8 cellular contexts compared by ENCODE assay signal in the genomic region with DNA sequence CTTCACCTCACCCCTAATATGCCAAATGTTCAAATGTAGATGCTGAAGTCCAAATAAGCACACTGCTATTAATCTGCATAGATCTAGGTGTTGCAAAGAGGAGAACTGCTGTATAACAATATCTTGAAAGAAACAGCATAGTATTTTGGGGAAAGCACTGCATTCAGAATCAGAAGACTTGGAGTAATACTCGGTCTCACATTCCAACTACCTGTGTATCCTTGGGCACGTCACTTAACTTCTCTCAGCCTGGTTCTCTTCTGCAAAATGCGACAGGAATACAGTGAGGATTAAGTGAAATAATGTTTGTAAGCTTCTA. TPM values are rescaled to one million over a fixed set of nuclear protein-coding genes. Genes with fewer than 3 reads are reported as not detected.
DNase-seq lines count a peak whose midpoint lies in the region; ATAC-seq and TF ChIP-seq lines count a peak whose summit lies in the region.

No MANE protein-coding gene starts in this region.

- no peak for TF ChIP-seq EP300 in SK-N-SH (IDR thresholded peaks at IDR 0.05; ENCODE audit: borderline replicate concordance in 1 of 2, low read depth in 1 of 2, low read length in 1 of 2)

- H3K4me2 ChIP-seq in GM23248 (ENCODE audit: unreplicated experiment) (peak overlapping the region; percentile 96), SK-N-SH (peak overlapping the region; percentile 83)

- H3K4me1 Mint-ChIP-seq in glutamatergic neuron (ENCODE audit: low read depth, unreplicated experiment), result peaks cover 7% of the 10 kb centered on the region
- peaks cover 32% of the 10 kb centered on the region for H3K4me1 Mint-ChIP-seq in stimulated activated effector memory CD8-positive, alpha-beta T cell treated with anti-CD3 and anti-CD28 coated beads, Interleukin-12 subunit alpha, Interleukin-12 subunit beta, amount 100 ng/mL, for 72 hours

- peak overlapping the region; percentile 89 for H3K4me3 ChIP-seq in GM23248
- H3K4me3 ChIP-seq in SK-N-SH (ENCODE audit: low read depth in 2 of 2, low read length in 1 of 2), result peak overlapping the region; percentile 90 to 91

- H4K20me1 ChIP-seq in GM23248 (ENCODE audit: insufficient read depth) (no peaks in the 10 kb centered on the region), SK-N-SH (ENCODE audit: insufficient read depth) (0 out of 2 replicates have a peak, but pooled peaks cover 4% of the 10 kb centered on the region)

- H3K36me3 ChIP-seq in GM23248 (ENCODE audit: low read depth), result no peaks in the 10 kb centered on the region
- peaks cover 0 to 10% of the 10 kb centered on the region in 2 experiments for H3K36me3 ChIP-seq in SK-N-SH (replicated peaks in 1 of 2; ENCODE audit: control insufficient read depth in 1 of 2, insufficient read depth in 2 of 2, low read length in 1 of 2)

- TF ChIP-seq CTCF in C4-2B (conservative IDR thresholded peaks at IDR 0.05) (no peak), SK-N-SH (IDR thresholded peaks at IDR 0.05) (no peak), glutamatergic neuron (IDR thresholded peaks at IDR 0.05; ENCODE audit: partially characterized antibody, unreplicated experiment) (no peak)

- peaks cover 5% of the 10 kb centered on the region; the same call in 1 of the 2 replicates for H3K4me1 ChIP-seq in GM23248 (ENCODE audit: insufficient read depth)
- H3K4me1 ChIP-seq in SK-N-SH (ENCODE audit: control insufficient read depth in 1 of 2, insufficient read depth in 2 of 2, low read depth in 1 of 2, low read length in 1 of 2), result peaks cover 0 to 5% of the 10 kb centered on the region in 2 experiments; a peak in 2 of 4 replicates

- ATAC-seq in stimulated activated effector memory CD8-positive, alpha-beta T cell treated with anti-CD3 and anti-CD28 coated beads, Interleukin-12 subunit alpha, Interleukin-12 subunit beta, amount 100 ng/mL, for 72 hours, result no peak

- CTCF ChIA-PET in SK-N-SH (lab: Yijun Ruan, JAX), result interaction anchor here (1.4 kb wide), 1 partner anchor 26 kb away, joined by 5 read pairs; no protein-coding TSS in a partner anchor

- no peaks in the 10 kb centered on the region for H3K36me3 Mint-ChIP-seq in glutamatergic neuron (ENCODE audit: unreplicated experiment)
- H3K36me3 Mint-ChIP-seq in stimulated activated effector memory CD8-positive, alpha-beta T cell treated with anti-CD3 and anti-CD28 coated beads, Interleukin-12 subunit alpha, Interleukin-12 subunit beta, amount 100 ng/mL, for 72 hours, result peaks cover 28% of the 10 kb centered on the region

- no peaks in the 10 kb centered on the region for H3K9me3 ChIP-seq in GM23248 (ENCODE audit: low read depth)
- H3K9me3 ChIP-seq in SK-N-SH, result no peaks in the 10 kb centered on the region

- H3F3A ChIP-seq in GM23248 (ENCODE audit: insufficient read depth), result no peaks in the 10 kb centered on the region
- no peaks in the 10 kb centered on the region for H3F3A ChIP-seq in SK-N-SH (replicated peaks; ENCODE audit: insufficient read depth)

- POLR2A ChIA-PET in SK-N-SH (lab: Yijun Ruan, JAX), result interaction anchor here (1.3 kb wide), 1 partner anchor 43 kb away, joined by 6 read pairs; the partner anchor contains the start of gene TOM1

- peak overlapping the region; percentile 70 for H3K27ac Mint-ChIP-seq in glutamatergic neuron (ENCODE audit: unreplicated experiment)
- H3K27ac Mint-ChIP-seq in stimulated activated effector memory CD8-positive, alpha-beta T cell treated with anti-CD3 and anti-CD28 coated beads, Interleukin-12 subunit alpha, Interleukin-12 subunit beta, amount 100 ng/mL, for 72 hours, result peak overlapping the region; percentile 95

- peak overlapping the region; percentile 95 for H3K27ac ChIP-seq in C4-2B
- H3K27ac ChIP-seq in GM23248, result no peak overlapping the region
- H3K27ac ChIP-seq in SK-N-SH (ENCODE audit: low read depth in 2 of 2, low read length in 1 of 2), result peak overlapping the region; percentile 68; a peak in 3 of 4 replicates

- H3K4me3 Mint-ChIP-seq in glutamatergic neuron (ENCODE audit: unreplicated experiment), result peak overlapping the region; percentile 89
- H3K4me3 Mint-ChIP-seq in stimulated activated effector memory CD8-positive, alpha-beta T cell treated with anti-CD3 and anti-CD28 coated beads, Interleukin-12 subunit alpha, Interleukin-12 subunit beta, amount 100 ng/mL, for 72 hours, result peak overlapping the region; percentile 75

- in situ Hi-C loops in GM23248 (cut with MboI), result no loop called here

- H3K9me3 Mint-ChIP-seq in glutamatergic neuron (ENCODE audit: unreplicated experiment), result peaks cover 4% of the 10 kb centered on the region
- no peaks in the 10 kb centered on the region for H3K9me3 Mint-ChIP-seq in stimulated activated effector memory CD8-positive, alpha-beta T cell treated with anti-CD3 and anti-CD28 coated beads, Interleukin-12 subunit alpha, Interleukin-12 subunit beta, amount 100 ng/mL, for 72 hours

- H3K9me2 ChIP-seq in GM23248 (ENCODE audit: insufficient read depth), result no peaks in the 10 kb centered on the region
- H3K9me2 ChIP-seq in SK-N-SH, result no peaks in the 10 kb centered on the region

- 0 to 2% methylated on average over 3 of the region's 3 CpGs for WGBS in GM23248 (ENCODE audit: low coverage in 1 of 2, low lambda C conversion rate in 2 of 2, missing lambda C conversion rate in 2 of 2), 2 experiments
- 5% methylated on average over 3 of the region's 3 CpGs for WGBS in SK-N-SH (ENCODE audit: low lambda C conversion rate)

- H3K9ac ChIP-seq in GM23248 (peak overlapping the region; percentile 97), SK-N-SH (peak overlapping the region; percentile 98)

- no peaks in the 10 kb centered on the region for H3K27me3 ChIP-seq in GM23248 (replicated peaks; ENCODE audit: insufficient read depth)
- no peaks in the 10 kb centered on the region; the same call in 1 of the 2 replicates for H3K27me3 ChIP-seq in SK-N-SH (ENCODE audit: insufficient read depth)

- H3K79me2 ChIP-seq in GM23248 (ENCODE audit: insufficient read depth) (peaks cover 55% of the 10 kb centered on the region), SK-N-SH (ENCODE audit: insufficient read depth) (peaks cover 51% of the 10 kb centered on the region)

- DNase-seq in GM23248 (no peak), SK-N-SH (peak; percentile 14), glutamatergic neuron (no peak), NCI-H2029 (lab: John Stamatoyannopoulos, UW) (no peak), H4 (ENCODE audit: low spot score) (no peak), HUDEP-2 (lab: John Stamatoyannopoulos, UW; ENCODE audit: unreplicated experiment in 76 of 76) (no peak)
- DNase-seq in stimulated activated effector memory CD8-positive, alpha-beta T cell treated with anti-CD3 and anti-CD28 coated beads, Interleukin-12 subunit alpha, Interleukin-12 subunit beta, amount 100 ng/mL, for 72 hours (ENCODE audit: low spot score in 2 of 2), result no peak

- no peaks in the 10 kb centered on the region for H3K27me3 Mint-ChIP-seq in glutamatergic neuron (ENCODE audit: unreplicated experiment)

- TF ChIP-seq RAD21 in SK-N-SH (IDR thresholded peaks at IDR 0.05; ENCODE audit: low read length), result no peak

- H2AFZ ChIP-seq in GM23248 (peak overlapping the region; percentile 100), SK-N-SH (ENCODE audit: low read depth) (peak overlapping the region; percentile 96)

TF ChIP-seq in SK-N-SH, 30 proteins besides CTCF, POLR2A, EP300 and RAD21 (continues in another document):
- TF ChIP-seq RXRA (IDR thresholded peaks at IDR 0.05; ENCODE audit: borderline replicate concordance, low read depth), result no peak
- TF ChIP-seq, protein P1, sequence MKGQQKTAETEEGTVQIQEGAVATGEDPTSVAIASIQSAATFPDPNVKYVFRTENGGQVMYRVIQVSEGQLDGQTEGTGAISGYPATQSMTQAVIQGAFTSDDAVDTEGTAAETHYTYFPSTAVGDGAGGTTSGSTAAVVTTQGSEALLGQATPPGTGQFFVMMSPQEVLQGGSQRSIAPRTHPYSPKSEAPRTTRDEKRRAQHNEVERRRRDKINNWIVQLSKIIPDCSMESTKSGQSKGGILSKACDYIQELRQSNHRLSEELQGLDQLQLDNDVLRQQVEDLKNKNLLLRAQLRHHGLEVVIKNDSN (IDR thresholded peaks at IDR 0.05; ENCODE audit: borderline replicate concordance, low read depth), result no peak
- no peak for TF ChIP-seq POLR2AphosphoS5 (IDR thresholded peaks at IDR 0.05; ENCODE audit: low read depth, low read length)
- no peak for TF ChIP-seq TEAD4 (IDR thresholded peaks at IDR 0.05; ENCODE audit: borderline replicate concordance, insufficient read depth)
- no peak for TF ChIP-seq NFIC (IDR thresholded peaks at IDR 0.05; ENCODE audit: borderline replicate concordance)
- no peak for TF ChIP-seq FOXJ3 (CRISPR knock-in tag; IDR thresholded peaks at IDR 0.05)
- TF ChIP-seq FOSL2 (IDR thresholded peaks at IDR 0.05; ENCODE audit: borderline replicate concordance, low read depth), result no peak
- TF ChIP-seq, protein P2, sequence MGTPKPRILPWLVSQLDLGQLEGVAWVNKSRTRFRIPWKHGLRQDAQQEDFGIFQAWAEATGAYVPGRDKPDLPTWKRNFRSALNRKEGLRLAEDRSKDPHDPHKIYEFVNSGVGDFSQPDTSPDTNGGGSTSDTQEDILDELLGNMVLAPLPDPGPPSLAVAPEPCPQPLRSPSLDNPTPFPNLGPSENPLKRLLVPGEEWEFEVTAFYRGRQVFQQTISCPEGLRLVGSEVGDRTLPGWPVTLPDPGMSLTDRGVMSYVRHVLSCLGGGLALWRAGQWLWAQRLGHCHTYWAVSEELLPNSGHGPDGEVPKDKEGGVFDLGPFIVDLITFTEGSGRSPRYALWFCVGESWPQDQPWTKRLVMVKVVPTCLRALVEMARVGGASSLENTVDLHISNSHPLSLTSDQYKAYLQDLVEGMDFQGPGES (IDR thresholded peaks at IDR 0.05; ENCODE audit: low read depth, low read length), result no peak
- TF ChIP-seq RCOR1 (IDR thresholded peaks at IDR 0.05; ENCODE audit: low read length), result no peak
- TF ChIP-seq MEF2A (IDR thresholded peaks at IDR 0.05; ENCODE audit: borderline replicate concordance, low read depth), result no peak
- no peak for TF ChIP-seq EZH2phosphoT487 (IDR thresholded peaks at IDR 0.05; ENCODE audit: borderline replicate concordance, low read depth)
- TF ChIP-seq FOXM1 (IDR thresholded peaks at IDR 0.05; ENCODE audit: low read depth), result no peak

RNA-seq across cellular contexts. Expression of gene HMGXB4, which starts 0.3 kb away (rescaled TPM):
- total RNA-seq in GM23248 (2014; rRNA removed; shearing (Covaris generic)), result 10.2 and 12.4 TPM in 2 replicates
- 17.1 and 17.8 TPM in 2 replicates for polyA plus RNA-seq in GM23248 (2016; fragmentation: Nextera tagmentation; extraction: Ambion mirVana)
- 16.5 and 21.7 TPM in 2 replicates for polyA plus RNA-seq in SK-N-SH (2012; rRNA removed)
- 19.9 and 22.4 TPM in 2 replicates for polyA plus RNA-seq in SK-N-SH (2012; cell fraction: cytosol; rRNA removed)
- 10.6 and 21.2 TPM in 2 replicates for polyA plus RNA-seq in SK-N-SH (2012; cell fraction: nucleus; rRNA removed)
- total RNA-seq in glutamatergic neuron (ENCODE audit: unreplicated experiment), result 14.4 TPM
- total RNA-seq in H4 (2014; rRNA removed; shearing (Covaris generic)), result 3.3 and 10.2 TPM in 2 replicates

RNA-seq across cellular contexts. Expression of gene TOM1, which starts 42.7 kb away (rescaled TPM):
- 61.3 and 62.2 TPM in 2 replicates for total RNA-seq in GM23248 (2014; rRNA removed; shearing (Covaris generic))
- 69.7 and 72.9 TPM in 2 replicates for polyA plus RNA-seq in GM23248 (2016; fragmentation: Nextera tagmentation; extraction: Ambion mirVana)
- 26.9 and 28.7 TPM in 2 replicates for polyA plus RNA-seq in SK-N-SH (2012; rRNA removed)
- 14.2 and 18.0 TPM in 2 replicates for polyA plus RNA-seq in SK-N-SH (2012; cell fraction: cytosol; rRNA removed)
- polyA plus RNA-seq in SK-N-SH (2012; cell fraction: nucleus; rRNA removed), result 36.9 and 44.0 TPM in 2 replicates
- total RNA-seq in glutamatergic neuron (ENCODE audit: unreplicated experiment), result 40.6 TPM
- 29.8 and 49.1 TPM in 2 replicates for total RNA-seq in H4 (2014; rRNA removed; shearing (Covaris generic))
